ENCODE assay signal across 8 cellular contexts in genomic region chr3:192879346-192880031, GRCh38. TPM values are rescaled to one million over a fixed set of nuclear protein-coding genes. Genes with fewer than 3 reads are reported as not detected.
DNase-seq lines count a peak whose midpoint lies in the region; ATAC-seq and TF ChIP-seq lines count a peak whose summit lies in the region.

No MANE protein-coding gene starts in this region.

- H3K4me1 ChIP-seq in PC-9 (replicated peaks; ENCODE audit: insufficient read depth), result peaks cover 42% of the 10 kb centered on the region

- H3K27me3 ChIP-seq in PC-9 (ENCODE audit: insufficient read depth, low read depth), result no peaks in the 10 kb centered on the region

- no peak for TF ChIP-seq CTCF in PC-9 (conservative IDR thresholded peaks at IDR 0.05)

- CTCF ChIA-PET in PC-9 (lab: Charles Lee), result interaction anchor here (0.7 to 1.0 kb wide), 4 partner anchors 29 to 829 kb away, joined by 3 to 4 read pairs (median 3); no protein-coding TSS in a partner anchor

- H3K27ac ChIP-seq in PC-9, result no peak overlapping the region

- no peak overlapping the region for H3K4me2 ChIP-seq in PC-9

- peak; percentile 97 for DNase-seq in GM04503 (ENCODE audit: low read depth)
- peak; percentile 92 to 100 for DNase-seq in PC-9
- peak; percentile 98 for DNase-seq in non-pigmented ciliary epithelial cell (ENCODE audit: low read depth)
- DNase-seq in NCI-H748 (lab: John Stamatoyannopoulos, UW; ENCODE audit: unreplicated experiment), result no peak
- DNase-seq in NCI-H187 treated with DMSO at 0.1 percent for 48 hours (lab: John Stamatoyannopoulos, UW), result no peak
- DNase-seq in stimulated activated CD4-positive, alpha-beta T cell treated with anti-CD3 and anti-CD28 coated beads, Interleukin-2, amount 100 ng/mL, for 48 hours, result no peak

- no peaks in the 10 kb centered on the region for H3K9me2 ChIP-seq in PC-9 (ENCODE audit: insufficient read depth)

- H4K20me1 ChIP-seq in PC-9 (ENCODE audit: insufficient read depth), result no peaks in the 10 kb centered on the region

- no peaks in the 10 kb centered on the region for H3K9me3 ChIP-seq in PC-9 (ENCODE audit: insufficient read depth, low read depth)

- H3K4me3 ChIP-seq in PC-9, result peak overlapping the region; percentile 37; the same call in 1 of the 2 replicates

- POLR2A ChIA-PET in PC-9 (lab: Charles Lee; ENCODE audit: unreplicated experiment), result interaction anchor here (0.9 to 1.0 kb wide), 3 partner anchors 9 to 28 kb away, joined by 3 to 11 read pairs (median 4); no protein-coding TSS in a partner anchor

- ATAC-seq in esophagus mucosa (peak; percentile 73), HG03139 (IDR thresholded peaks at IDR 0.05; ENCODE audit: unreplicated experiment) (no peak)

- H2AFZ ChIP-seq in PC-9, result no peak overlapping the region

- intact Hi-C loops in PC-9 (cut with micrococcal nuclease; ENCODE audit: unreplicated experiment), result loop anchor here (1.0 to 2.0 kb wide), 6 partner anchors 8 to 60 kb away; partner anchors contain the start of gene MB21D2

- peaks cover 28% of the 10 kb centered on the region for H3F3A ChIP-seq in PC-9 (ENCODE audit: insufficient read depth, low read depth)

- BruUV-seq in PC-9 (replicated peaks; lab: Mats Ljungman, UMichigan), result no TSS peak

- no peaks in the 10 kb centered on the region for H3K36me3 ChIP-seq in PC-9 (ENCODE audit: low read depth)

- H3K79me2 ChIP-seq in PC-9 (ENCODE audit: low read depth), result peaks cover 37% of the 10 kb centered on the region

RNA-seq across cellular contexts. Expression of gene MB21D2, which starts 38.2 kb away (rescaled TPM):
- total RNA-seq in PC-9 (2021), result 4.5 and 5.1 TPM in 2 replicates
- 2.4 TPM for total RNA-seq in esophagus mucosa

Comparison
In these comparisons a context has a peak if more than half of its experiments do, and no peak if none do; other contexts are left out.
1. DNase-seq: peak in GM04503 (single experiment), PC-9 (2 of 2) and non-pigmented ciliary epithelial cell (single experiment); none in NCI-H748 (single experiment), NCI-H187 treated with DMSO at 0.1 percent for 48 hours (single experiment) and stimulated activated CD4-positive, alpha-beta T cell treated with anti-CD3 and anti-CD28 coated beads, Interleukin-2, amount 100 ng/mL, for 48 hours (0 of 2).